Comparison of ENCODE assay signal across 8 cellular contexts in genomic region chr7:30594540-30595460, GRCh38. TPM values are rescaled to one million over a fixed set of nuclear protein-coding genes. Genes with fewer than 3 reads are reported as not detected.
DNase-seq lines count a peak whose midpoint lies in the region; ATAC-seq and TF ChIP-seq lines count a peak whose summit lies in the region.

A gene with protein sequence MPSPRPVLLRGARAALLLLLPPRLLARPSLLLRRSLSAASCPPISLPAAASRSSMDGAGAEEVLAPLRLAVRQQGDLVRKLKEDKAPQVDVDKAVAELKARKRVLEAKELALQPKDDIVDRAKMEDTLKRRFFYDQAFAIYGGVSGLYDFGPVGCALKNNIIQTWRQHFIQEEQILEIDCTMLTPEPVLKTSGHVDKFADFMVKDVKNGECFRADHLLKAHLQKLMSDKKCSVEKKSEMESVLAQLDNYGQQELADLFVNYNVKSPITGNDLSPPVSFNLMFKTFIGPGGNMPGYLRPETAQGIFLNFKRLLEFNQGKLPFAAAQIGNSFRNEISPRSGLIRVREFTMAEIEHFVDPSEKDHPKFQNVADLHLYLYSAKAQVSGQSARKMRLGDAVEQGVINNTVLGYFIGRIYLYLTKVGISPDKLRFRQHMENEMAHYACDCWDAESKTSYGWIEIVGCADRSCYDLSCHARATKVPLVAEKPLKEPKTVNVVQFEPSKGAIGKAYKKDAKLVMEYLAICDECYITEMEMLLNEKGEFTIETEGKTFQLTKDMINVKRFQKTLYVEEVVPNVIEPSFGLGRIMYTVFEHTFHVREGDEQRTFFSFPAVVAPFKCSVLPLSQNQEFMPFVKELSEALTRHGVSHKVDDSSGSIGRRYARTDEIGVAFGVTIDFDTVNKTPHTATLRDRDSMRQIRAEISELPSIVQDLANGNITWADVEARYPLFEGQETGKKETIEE (plus strand): TSS chr7:30594878. CDS start chr7:30594922, 44 bp downstream.

- no peaks in the 10 kb centered on the region for H3K9me3 ChIP-seq in mucosa of stomach (ENCODE audit: control insufficient read depth, low read length)

- no peaks in the 10 kb centered on the region for H3K27me3 ChIP-seq in mucosa of stomach (ENCODE audit: control insufficient read depth, insufficient read depth, low read length)

- peaks cover 61% of the 10 kb centered on the region for H3K36me3 Mint-ChIP-seq in activated T-cell treated with anti-CD3 and anti-CD28 coated beads, Interleukin-2, amount 50 U/mL, for 24 hours (ENCODE audit: low read depth)

- DNase-seq in DMS53 treated with DMSO at 0.1 percent for 48 hours (lab: John Stamatoyannopoulos, UW; ENCODE audit: unreplicated experiment) (peak; percentile 93), erythroblast (lab: John Stamatoyannopoulos, UW) (peak; percentile 94 to 97)
- DNase-seq in Jurkat, Clone E6-1 (ENCODE audit: low read depth, low spot score) = peak; percentile 87
- DNase-seq in activated T-cell treated with anti-CD3 and anti-CD28 coated beads, Interleukin-2, amount 50 U/mL, for 24 hours = peak; percentile 92
- DNase-seq in stimulated activated CD8-positive, alpha-beta memory T cell treated with anti-CD3 and anti-CD28 coated beads, Interleukin-4, amount 100 ng/mL, for 48 hours = peak; percentile 93

- no peaks in the 10 kb centered on the region for H3K9me3 Mint-ChIP-seq in activated T-cell treated with anti-CD3 and anti-CD28 coated beads, Interleukin-2, amount 50 U/mL, for 24 hours

- H3K4me3 Mint-ChIP-seq in activated T-cell treated with anti-CD3 and anti-CD28 coated beads, Interleukin-2, amount 50 U/mL, for 24 hours = peak within 1 kb of the TSS; percentile 99

- H3K4me1 Mint-ChIP-seq in activated T-cell treated with anti-CD3 and anti-CD28 coated beads, Interleukin-2, amount 50 U/mL, for 24 hours (ENCODE audit: low read depth) = peaks cover 60% of the 10 kb centered on the region

- peak; percentile 86 for ATAC-seq in GM21717 (IDR thresholded peaks at IDR 0.05; ENCODE audit: unreplicated experiment)

- H3K9ac ChIP-seq in mucosa of stomach (ENCODE audit: low read length) = peak within 1 kb of the TSS; percentile 99

- no peaks in the 10 kb centered on the region for H3K27me3 Mint-ChIP-seq in activated T-cell treated with anti-CD3 and anti-CD28 coated beads, Interleukin-2, amount 50 U/mL, for 24 hours

- peak; percentile 98 for TF ChIP-seq POLR2A in erythroblast (IDR thresholded peaks at IDR 0.05; ENCODE audit: low read length)

- H3K4me1 ChIP-seq in mucosa of stomach (ENCODE audit: control insufficient read depth, insufficient read depth, low read length) = peaks cover 13% of the 10 kb centered on the region

- peak within 1 kb of the TSS; percentile 99 for H3K27ac Mint-ChIP-seq in activated T-cell treated with anti-CD3 and anti-CD28 coated beads, Interleukin-2, amount 50 U/mL, for 24 hours

- no peaks in the 10 kb centered on the region for H3K36me3 ChIP-seq in mucosa of stomach (ENCODE audit: control insufficient read depth, insufficient read depth, low read length)

- H3K4me3 ChIP-seq in Jurkat, Clone E6-1 (ENCODE audit: low read length) = peak within 1 kb of the TSS; percentile 70
- peak within 1 kb of the TSS; percentile 91 for H3K4me3 ChIP-seq in mucosa of stomach (ENCODE audit: low read length)

TF ChIP-seq in PFSK-1, 5 proteins besides CTCF, POLR2A, EP300 and RAD21:
- peak; percentile 95 for TF ChIP-seq POLR2AphosphoS5 (IDR thresholded peaks at IDR 0.05; ENCODE audit: low read depth, low read length)
- TF ChIP-seq SIN3A (IDR thresholded peaks at IDR 0.05; ENCODE audit: borderline replicate concordance, insufficient read depth, low read length) = peak; percentile 87
- TF ChIP-seq, protein P1, sequence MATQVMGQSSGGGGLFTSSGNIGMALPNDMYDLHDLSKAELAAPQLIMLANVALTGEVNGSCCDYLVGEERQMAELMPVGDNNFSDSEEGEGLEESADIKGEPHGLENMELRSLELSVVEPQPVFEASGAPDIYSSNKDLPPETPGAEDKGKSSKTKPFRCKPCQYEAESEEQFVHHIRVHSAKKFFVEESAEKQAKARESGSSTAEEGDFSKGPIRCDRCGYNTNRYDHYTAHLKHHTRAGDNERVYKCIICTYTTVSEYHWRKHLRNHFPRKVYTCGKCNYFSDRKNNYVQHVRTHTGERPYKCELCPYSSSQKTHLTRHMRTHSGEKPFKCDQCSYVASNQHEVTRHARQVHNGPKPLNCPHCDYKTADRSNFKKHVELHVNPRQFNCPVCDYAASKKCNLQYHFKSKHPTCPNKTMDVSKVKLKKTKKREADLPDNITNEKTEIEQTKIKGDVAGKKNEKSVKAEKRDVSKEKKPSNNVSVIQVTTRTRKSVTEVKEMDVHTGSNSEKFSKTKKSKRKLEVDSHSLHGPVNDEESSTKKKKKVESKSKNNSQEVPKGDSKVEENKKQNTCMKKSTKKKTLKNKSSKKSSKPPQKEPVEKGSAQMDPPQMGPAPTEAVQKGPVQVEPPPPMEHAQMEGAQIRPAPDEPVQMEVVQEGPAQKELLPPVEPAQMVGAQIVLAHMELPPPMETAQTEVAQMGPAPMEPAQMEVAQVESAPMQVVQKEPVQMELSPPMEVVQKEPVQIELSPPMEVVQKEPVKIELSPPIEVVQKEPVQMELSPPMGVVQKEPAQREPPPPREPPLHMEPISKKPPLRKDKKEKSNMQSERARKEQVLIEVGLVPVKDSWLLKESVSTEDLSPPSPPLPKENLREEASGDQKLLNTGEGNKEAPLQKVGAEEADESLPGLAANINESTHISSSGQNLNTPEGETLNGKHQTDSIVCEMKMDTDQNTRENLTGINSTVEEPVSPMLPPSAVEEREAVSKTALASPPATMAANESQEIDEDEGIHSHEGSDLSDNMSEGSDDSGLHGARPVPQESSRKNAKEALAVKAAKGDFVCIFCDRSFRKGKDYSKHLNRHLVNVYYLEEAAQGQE (IDR thresholded peaks at IDR 0.05; ENCODE audit: insufficient read depth in 1 of 2, low read depth in 2 of 2, low read length in 2 of 2) = peak in 1 of 2 experiments; percentile 67; a peak in 2 of 4 replicates
- TF ChIP-seq TAF1 (IDR thresholded peaks at IDR 0.05; ENCODE audit: borderline replicate concordance, insufficient read depth, low read length) = peak; percentile 93
- peak; percentile 99 for TF ChIP-seq FOXP2 (optimal IDR thresholded peaks at IDR 0.05; ENCODE audit: borderline replicate concordance, extremely low read depth, extremely low read length, insufficient read depth)

RNA-seq across cellular contexts. Expression of the gene that starts here (rescaled TPM):
- polyA plus RNA-seq in Jurkat, Clone E6-1 (2012; ENCODE audit: insufficient read depth, insufficient read length) = 329 TPM
- polyA plus RNA-seq in PFSK-1 (2012; ENCODE audit: insufficient read length, low read depth) = 1,236 TPM

Comparison
In these comparisons a context has a peak if more than half of its experiments do, and no peak if none do; other contexts are left out.
1. Peak in every context shown above with its lines: DNase-seq, ATAC-seq and H3K4me3 ChIP-seq.